In genomic region chr2:196275646-196276352, GRCh38 we compare ENCODE assay signal across 8 cellular contexts.
DNase-seq lines count a peak whose midpoint lies in the region; ATAC-seq, FAIRE-seq and TF ChIP-seq lines count a peak whose summit lies in the region.

No MANE protein-coding gene starts in this region.

- no peaks in the 10 kb centered on the region for H3K36me3 ChIP-seq in Caco-2 (ENCODE audit: control insufficient read depth, insufficient read depth, low read length)

- H3K27me3 Mint-ChIP-seq in Caco-2 (ENCODE audit: insufficient read depth, unreplicated experiment) (no peaks in the 10 kb centered on the region), memory B cell (no peaks in the 10 kb centered on the region)
- no peaks in the 10 kb centered on the region for H3K27me3 Mint-ChIP-seq in activated CD8-positive, alpha-beta T cell treated with anti-CD3 and anti-CD28 coated beads, Interleukin-2, amount 10 ng/mL, durations not matched to agents 7 days and 5 days (ENCODE audit: low read depth)

- TF ChIP-seq CTCF in Caco-2 (IDR thresholded peaks at IDR 0.05; ENCODE audit: insufficient read depth in 1 of 2, low read depth in 1 of 2, low read length in 1 of 2, severe bottlenecking in 1 of 2, unreplicated experiment in 1 of 2) (no peak), D721Med (IDR thresholded peaks at IDR 0.05; ENCODE audit: insufficient read depth, missing control alignments) (no peak)

- POLR2A ChIA-PET in Caco-2 (lab: Charles Lee) = interaction anchor here (1.1 to 2.4 kb wide), 4 partner anchors 15 to 130 kb away, joined by 3 to 14 read pairs (median 5); partner anchors contain the start of gene STK17B
- POLR2A ChIA-PET in activated CD8-positive, alpha-beta T cell treated with anti-CD3 and anti-CD28 coated beads, Interleukin-2, amount 10 ng/mL, durations not matched to agents 7 days and 5 days (lab: Charles Lee) = interaction anchor here (0.7 to 3.7 kb wide), 21 partner anchors 9 to 141 kb away, joined by 3 to 71 read pairs (median 8); partner anchors contain the start of gene STK17B

- peak overlapping the region; percentile 37 for H3K4me3 Mint-ChIP-seq in Caco-2 (ENCODE audit: unreplicated experiment)
- peak overlapping the region; percentile 74 for H3K4me3 Mint-ChIP-seq in activated CD8-positive, alpha-beta T cell treated with anti-CD3 and anti-CD28 coated beads, Interleukin-2, amount 10 ng/mL, durations not matched to agents 7 days and 5 days
- H3K4me3 Mint-ChIP-seq in memory B cell = peak overlapping the region; percentile 76

- H3K9me3 ChIP-seq in Caco-2 = no peaks in the 10 kb centered on the region

- CTCF ChIA-PET in Caco-2 (lab: Charles Lee) = interaction anchor here (0.6 to 1.6 kb wide), 9 partner anchors 16 to 198 kb away, joined by 3 to 11 read pairs (median 3); partner anchors contain the start of gene STK17B
- CTCF ChIA-PET in activated CD8-positive, alpha-beta T cell treated with anti-CD3 and anti-CD28 coated beads, Interleukin-2, amount 10 ng/mL, durations not matched to agents 7 days and 5 days (lab: Charles Lee) = interaction anchor here (0.7 to 3.9 kb wide), 42 partner anchors 9 to 207 kb away, joined by 3 to 45 read pairs (median 7); partner anchors contain the start of genes DNAH7 and STK17B

- intact Hi-C loops in Caco-2 (cut with micrococcal nuclease; ENCODE audit: unreplicated experiment) = loop anchor here (1.0 kb wide), 6 partner anchors 8 to 197 kb away; partner anchors contain the start of gene STK17B

- H3K4me3 ChIP-seq in Caco-2 (ENCODE audit: low read depth, low read length) = no peak overlapping the region

- no peaks in the 10 kb centered on the region for H3K27me3 ChIP-seq in Caco-2 (replicated peaks; ENCODE audit: control insufficient read depth, insufficient read depth, low read length)

- FAIRE-seq in D721Med (lab: Jason Lieb, UNC) = no peak

- peaks cover 50% of the 10 kb centered on the region for H3K4me1 ChIP-seq in Caco-2

- TSS peak; percentile 50 for BruUV-seq in Caco-2 (replicated peaks; lab: Mats Ljungman, UMichigan)

- ATAC-seq in HG03378 (IDR thresholded peaks at IDR 0.05; ENCODE audit: unreplicated experiment) (peak; percentile 43), memory B cell (ENCODE audit: low read depth) (peak; percentile 63), HG03039 (IDR thresholded peaks at IDR 0.05; ENCODE audit: unreplicated experiment) (no peak)
- peak; percentile 70 for ATAC-seq in activated CD8-positive, alpha-beta T cell treated with anti-CD3 and anti-CD28 coated beads, Interleukin-2, amount 10 ng/mL, durations not matched to agents 7 days and 5 days

- H3K4me1 Mint-ChIP-seq in Caco-2 (ENCODE audit: low read depth, unreplicated experiment) (peaks cover 37% of the 10 kb centered on the region), memory B cell (peaks cover 28% of the 10 kb centered on the region)
- peaks cover 55% of the 10 kb centered on the region for H3K4me1 Mint-ChIP-seq in activated CD8-positive, alpha-beta T cell treated with anti-CD3 and anti-CD28 coated beads, Interleukin-2, amount 10 ng/mL, durations not matched to agents 7 days and 5 days (ENCODE audit: low read depth)

- H3K9me3 Mint-ChIP-seq in Caco-2 (ENCODE audit: unreplicated experiment) (peaks cover 12% of the 10 kb centered on the region), memory B cell (no peaks in the 10 kb centered on the region)
- no peaks in the 10 kb centered on the region for H3K9me3 Mint-ChIP-seq in activated CD8-positive, alpha-beta T cell treated with anti-CD3 and anti-CD28 coated beads, Interleukin-2, amount 10 ng/mL, durations not matched to agents 7 days and 5 days (ENCODE audit: insufficient read depth)

- H3K27ac Mint-ChIP-seq in Caco-2 (ENCODE audit: unreplicated experiment) = peak overlapping the region; percentile 81
- peak overlapping the region; percentile 89 for H3K27ac Mint-ChIP-seq in activated CD8-positive, alpha-beta T cell treated with anti-CD3 and anti-CD28 coated beads, Interleukin-2, amount 10 ng/mL, durations not matched to agents 7 days and 5 days
- peak overlapping the region; percentile 84 for H3K27ac Mint-ChIP-seq in memory B cell

- peak; percentile 53 to 79 for DNase-seq in Caco-2
- no peak for DNase-seq in activated CD8-positive, alpha-beta T cell treated with anti-CD3 and anti-CD28 coated beads, Interleukin-2, amount 10 ng/mL, durations not matched to agents 7 days and 5 days
- no peak for DNase-seq in memory B cell (ENCODE audit: low spot score in 2 of 2)
- no peak for DNase-seq in D721Med (ENCODE audit: insufficient read length, low spot score)
- no peak for DNase-seq in DMS153 treated with DMSO at 0.1 percent for 48 hours (lab: John Stamatoyannopoulos, UW; ENCODE audit: unreplicated experiment)
- no peak for DNase-seq in NCI-H2171 (lab: John Stamatoyannopoulos, UW)

- H3K36me3 Mint-ChIP-seq in Caco-2 (ENCODE audit: insufficient read depth, unreplicated experiment) (peaks cover 6% of the 10 kb centered on the region), memory B cell (no peaks in the 10 kb centered on the region)
- peaks cover 17% of the 10 kb centered on the region for H3K36me3 Mint-ChIP-seq in activated CD8-positive, alpha-beta T cell treated with anti-CD3 and anti-CD28 coated beads, Interleukin-2, amount 10 ng/mL, durations not matched to agents 7 days and 5 days (ENCODE audit: low read depth)

Comparison
In these comparisons a context has a peak if more than half of its experiments do, and no peak if none do; other contexts are left out.
1. DNase-seq: peak in Caco-2 (2 of 2); none in activated CD8-positive, alpha-beta T cell treated with anti-CD3 and anti-CD28 coated beads, Interleukin-2, amount 10 ng/mL, durations not matched to agents 7 days and 5 days (single experiment), memory B cell (0 of 2), D721Med (single experiment), DMS153 treated with DMSO at 0.1 percent for 48 hours (single experiment) and NCI-H2171 (single experiment).
2. Peak in every context shown above with its lines, with median percentiles within 50 percentile points of each other: H3K27ac Mint-ChIP-seq and H3K4me3 Mint-ChIP-seq.